In genomic region chr9:122213102-122213588, GRCh38 we compare ENCODE assay signal across 7 cellular contexts. TPM values are rescaled to one million over a fixed set of nuclear protein-coding genes. Genes with fewer than 3 reads are reported as not detected.
DNase-seq lines count a peak whose midpoint lies in the region; TF ChIP-seq lines count a peak whose summit lies in the region.
"Had no signal": no experiment of that assay in that cellular context is flagged by ENCODE, and none has a peak within 500 bp of the region (broad histone marks: within the 10 kb centered on the region; RNA-seq: fewer than 3 reads in every experiment).

No MANE protein-coding gene starts in this region.

- no peaks in the 10 kb centered on the region for H3K79me2 ChIP-seq in hepatocyte

- H3K36me3 Mint-ChIP-seq in type B pancreatic cell = peaks cover 3% of the 10 kb centered on the region

- H3K4me1 ChIP-seq in right atrium auricular region = peaks cover 0 to 19% of the 10 kb centered on the region in 2 donors
- peaks cover 8% of the 10 kb centered on the region for H3K4me1 ChIP-seq in hepatocyte (ENCODE audit: insufficient read depth)

- H3K4me3 ChIP-seq in right atrium auricular region (no peak overlapping the region), hepatocyte (no peak overlapping the region)

- no peaks in the 10 kb centered on the region for H3K9me2 ChIP-seq in hepatocyte (replicated peaks; ENCODE audit: insufficient read depth)

- no peak overlapping the region for H3K27ac ChIP-seq in right atrium auricular region
- H3K27ac ChIP-seq in hepatocyte = no peak overlapping the region

- H3K36me3 ChIP-seq in right atrium auricular region (no peaks in the 10 kb centered on the region), hepatocyte (replicated peaks; ENCODE audit: insufficient read depth, low read depth) (no peaks in the 10 kb centered on the region)

- DNase-seq in cardiac septum (ENCODE audit: low spot score) (peak; percentile 20), right atrium auricular region (ENCODE audit: low spot score) (no peak), hepatocyte (ENCODE audit: low spot score) (no peak), type B pancreatic cell (ENCODE audit: extremely low spot score, unreplicated experiment) (no peak), activated gamma-delta T cell treated with Interleukin-2 at 50 U/mL for 16 hours (no peak), NCI-H226 (no peak)

- H3K9me3 ChIP-seq in right atrium auricular region (no peaks in the 10 kb centered on the region), hepatocyte (ENCODE audit: low read depth) (no peaks in the 10 kb centered on the region)

- H2AFZ ChIP-seq in hepatocyte = peak overlapping the region; percentile 20

- intact Hi-C loops in cardiac septum (cut with DNase I) = no loop called here

- peaks cover 6% of the 10 kb centered on the region for H3K4me1 Mint-ChIP-seq in type B pancreatic cell (ENCODE audit: unreplicated experiment)

- peaks cover 14 to 30% of the 10 kb centered on the region in 2 donors for H3K27me3 ChIP-seq in right atrium auricular region
- H3K27me3 ChIP-seq in hepatocyte = peaks cover 85% of the 10 kb centered on the region

- H3K27ac Mint-ChIP-seq in type B pancreatic cell = no peak overlapping the region

- TF ChIP-seq CTCF in right atrium auricular region (IDR thresholded peaks at IDR 0.05) = no peak
- TF ChIP-seq CTCF in hepatocyte (IDR thresholded peaks at IDR 0.05; ENCODE audit: poor library complexity) = no peak
- TF ChIP-seq CTCF in type B pancreatic cell (conservative IDR thresholded peaks at IDR 0.05) = no peak

- H3K4me3 Mint-ChIP-seq in type B pancreatic cell = peak overlapping the region; percentile 70

- WGBS in hepatocyte (ENCODE audit: low lambda C conversion rate, missing lambda C conversion rate) = 41% methylated on average over 19 of the region's 20 CpGs

- H4K20me1 ChIP-seq in hepatocyte (ENCODE audit: insufficient read depth, poor library complexity, severe bottlenecking) = no peaks in the 10 kb centered on the region

- H3K9me3 Mint-ChIP-seq in type B pancreatic cell = no peaks in the 10 kb centered on the region

- peaks cover 83% of the 10 kb centered on the region for H3K27me3 Mint-ChIP-seq in type B pancreatic cell

- H3K4me2 ChIP-seq in hepatocyte = peak overlapping the region; percentile 97

RNA-seq across cellular contexts. Expression of gene LHX6, which starts 15.6 kb away (rescaled TPM):
- total RNA-seq in cardiac septum (10.8 TPM), right atrium auricular region (1 to 10 TPM; 2.8 to 3.2 TPM), hepatocyte (0.10 and 0.16 TPM in 2 replicates), type B pancreatic cell (ENCODE audit: low replicate concordance) (0.48 and 10.0 TPM in 2 replicates)
- polyA plus RNA-seq in hepatocyte = 0.39 TPM in 1 of 2 replicates, not detected in the other

RNA-seq across cellular contexts. Expression of gene RBM18, which starts 51.5 kb away (rescaled TPM):
- total RNA-seq in cardiac septum = 32.3 TPM
- 10 to 100 TPM; 19.2 to 23.2 TPM for total RNA-seq in right atrium auricular region
- 15.5 and 15.9 TPM in 2 replicates for total RNA-seq in hepatocyte
- 14.3 and 22.0 TPM in 2 replicates for polyA plus RNA-seq in hepatocyte
- 23.3 and 24.2 TPM in 2 replicates for total RNA-seq in type B pancreatic cell (ENCODE audit: low replicate concordance)

RNA-seq across cellular contexts. Expression of gene MRRF, which starts 51.5 kb away (rescaled TPM):
- total RNA-seq in cardiac septum = 35.9 TPM
- 10 to 100 TPM; 20.7 to 21.4 TPM for total RNA-seq in right atrium auricular region
- 32.9 and 33.2 TPM in 2 replicates for total RNA-seq in hepatocyte
- 26.8 and 28.4 TPM in 2 replicates for polyA plus RNA-seq in hepatocyte
- total RNA-seq in type B pancreatic cell (ENCODE audit: low replicate concordance) = 41.2 and 51.4 TPM in 2 replicates

RNA-seq across cellular contexts. Expression of gene MORN5, which starts 53.4 kb away (rescaled TPM):
- total RNA-seq in cardiac septum (not detected), right atrium auricular region (not detected), hepatocyte (not detected in 2 replicates), type B pancreatic cell (ENCODE audit: low replicate concordance) (0.88 and 2.1 TPM in 2 replicates)
- 0.95 TPM in 1 of 2 replicates, not detected in the other for polyA plus RNA-seq in hepatocyte
- total RNA-seq: glomerular endothelial cell had no signal

RNA-seq across cellular contexts. Expression of gene NDUFA8, which starts 53.6 kb away (rescaled TPM):
- total RNA-seq in cardiac septum (230 TPM), right atrium auricular region (100 to 1,000 TPM; 169 to 236 TPM), hepatocyte (44.4 and 46.4 TPM in 2 replicates), type B pancreatic cell (ENCODE audit: low replicate concordance) (65.4 and 68.7 TPM in 2 replicates)
- polyA plus RNA-seq in hepatocyte = 113 and 132 TPM in 2 replicates
